In genomic region chr5:81751836-81752643, GRCh38 we compare ENCODE assay signal across 8 cellular contexts. TPM values are rescaled to one million over a fixed set of nuclear protein-coding genes. Genes with fewer than 3 reads are reported as not detected.
DNase-seq lines count a peak whose midpoint lies in the region; ATAC-seq lines count a peak whose summit lies in the region.

No MANE protein-coding gene starts in this region.

- peak overlapping the region in 5 of 6 donors; percentile 25 to 95 (median 73) for H3K27ac Mint-ChIP-seq in naive B cell

- no peaks in the 10 kb centered on the region for H3K9me3 ChIP-seq in endocrine pancreas (ENCODE audit: control insufficient read depth, low read length)

- no peak overlapping the region for H3K4me3 ChIP-seq in endocrine pancreas (ENCODE audit: control insufficient read depth, insufficient read depth, low read length)

- ATAC-seq in naive B cell (ENCODE audit: low read depth in 2 of 2) (no peak), HG03175 (IDR thresholded peaks at IDR 0.05; ENCODE audit: unreplicated experiment) (no peak)

- H3K9me3 Mint-ChIP-seq in naive B cell, result no peaks in the 10 kb centered on the region

- H3K4me1 ChIP-seq in endocrine pancreas (ENCODE audit: control insufficient read depth, insufficient read depth, low read length), result peaks cover 23% of the 10 kb centered on the region

- DNase-seq in stimulated activated CD4-positive, alpha-beta T cell treated with anti-CD3 and anti-CD28 coated beads, Interleukin-12 subunit alpha, Interleukin-12 subunit beta, amount 100 ng/mL, for 4 hours, result peak; percentile 23
- no peak for DNase-seq in stimulated activated CD4-positive, alpha-beta T cell treated with anti-CD3 and anti-CD28 coated beads, Interleukin-2, amount 100 ng/mL, for 48 hours
- peak; percentile 51 for DNase-seq in SK-N-DZ (ENCODE audit: low spot score)
- no peak for DNase-seq in naive B cell
- DNase-seq in ecto neural progenitor cell (ENCODE audit: low spot score), result no peak
- DNase-seq in activated effector memory CD4-positive, alpha-beta T cell treated with Interleukin-2 at 50 U/mL for 16 hours, result no peak

- peak overlapping the region; percentile 66 to 98 (median 95) for H3K4me3 Mint-ChIP-seq in naive B cell

- H3K27me3 ChIP-seq in endocrine pancreas (ENCODE audit: control insufficient read depth, insufficient read depth, low read length), result no peaks in the 10 kb centered on the region

- H3K9ac ChIP-seq in endocrine pancreas (ENCODE audit: control insufficient read depth, insufficient read depth, low read length), result peak overlapping the region; percentile 95

- no peaks in the 10 kb centered on the region for H3K27me3 Mint-ChIP-seq in naive B cell

- no peaks in the 10 kb centered on the region for H3K36me3 ChIP-seq in endocrine pancreas (ENCODE audit: control insufficient read depth, insufficient read depth, low read length)

- peaks cover 15 to 34% (median 27%) of the 10 kb centered on the region in 3 donors for H3K4me1 Mint-ChIP-seq in naive B cell

- no peaks in the 10 kb centered on the region for H3K36me3 Mint-ChIP-seq in naive B cell

RNA-seq across cellular contexts. Expression of gene SSBP2, which starts 1.1 kb away (rescaled TPM):
- polyA plus RNA-seq in SK-N-DZ (2014; cell fraction: cytosol; rRNA removed), result 34.9 and 39.0 TPM in 2 replicates
- 37.0 and 42.1 TPM in 2 replicates for polyA plus RNA-seq in SK-N-DZ (2014; cell fraction: nucleus; rRNA removed)
- 100 to 1,000 TPM; 111 to 202 (median 140) TPM for polyA plus RNA-seq in naive B cell (ENCODE audit: low read depth in 6 of 6)

Comparison
In these comparisons a context has a peak if more than half of its experiments do, and no peak if none do; other contexts are left out.
1. DNase-seq: peak in stimulated activated CD4-positive, alpha-beta T cell treated with anti-CD3 and anti-CD28 coated beads, Interleukin-12 subunit alpha, Interleukin-12 subunit beta, amount 100 ng/mL, for 4 hours (single experiment) and SK-N-DZ (single experiment); none in stimulated activated CD4-positive, alpha-beta T cell treated with anti-CD3 and anti-CD28 coated beads, Interleukin-2, amount 100 ng/mL, for 48 hours (0 of 2), naive B cell (single experiment), ecto neural progenitor cell (single experiment) and activated effector memory CD4-positive, alpha-beta T cell treated with Interleukin-2 at 50 U/mL for 16 hours (single experiment).